Comparison of ENCODE assay signal across 1 cellular context in the genomic region with DNA sequence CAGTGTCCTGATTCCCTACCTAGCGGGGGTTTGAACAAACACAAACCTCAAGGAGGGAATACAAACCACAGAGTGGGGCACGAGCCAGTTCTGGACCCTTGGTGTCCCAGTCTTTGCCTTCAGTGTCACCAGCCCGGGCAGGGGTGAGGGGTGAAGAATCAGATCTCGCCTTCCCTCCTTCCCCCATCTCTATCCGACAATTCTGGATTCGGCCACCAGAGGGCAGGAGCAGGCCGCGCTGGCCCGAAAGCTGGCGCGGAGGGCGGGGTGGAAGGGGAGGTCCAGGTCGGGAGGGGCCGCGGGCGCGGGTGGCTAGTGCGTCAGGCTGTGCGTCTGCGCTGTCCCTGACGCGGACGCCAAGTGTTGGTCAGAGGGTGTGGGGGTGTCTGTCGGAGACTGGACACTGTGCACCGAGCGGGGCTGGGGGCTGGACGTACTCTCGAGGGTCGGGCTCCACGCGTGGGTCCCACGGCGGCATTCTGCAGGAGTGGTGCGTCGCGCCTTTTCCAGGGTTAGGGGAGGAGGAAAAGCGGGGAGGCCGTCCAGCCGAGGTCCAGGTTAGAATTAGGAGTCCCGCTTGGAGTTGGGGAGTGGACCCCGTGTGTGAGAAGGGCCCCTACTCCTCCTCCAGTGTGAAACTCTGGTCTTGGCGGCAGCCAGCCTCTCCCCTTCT.
TF ChIP-seq lines count a peak whose summit lies in the region.

No MANE protein-coding gene starts in this region.

TF ChIP-seq in K562, 482 proteins besides CTCF, POLR2A, EP300 and RAD21 (continued from another document and continues in another):
- TF ChIP-seq ATF1 (CRISPR knock-in tag; IDR thresholded peaks at IDR 0.05) (peak; percentile 72), ATF1 (tag; IDR thresholded peaks at IDR 0.05) (peak; percentile 89), ZNF384 (IDR thresholded peaks at IDR 0.05; ENCODE audit: low read depth, low read length) (no peak), CC2D1A (IDR thresholded peaks at IDR 0.05) (no peak), MBD1 (CRISPR knock-in tag; IDR thresholded peaks at IDR 0.05) (no peak), CREBBP (IDR thresholded peaks at IDR 0.05; ENCODE audit: low read depth, low read length) (no peak), ZNF239 (CRISPR knock-in tag; IDR thresholded peaks at IDR 0.05) (no peak), NFE2 (IDR thresholded peaks at IDR 0.05; ENCODE audit: low read depth) (no peak), ZNF41 (CRISPR knock-in tag; conservative IDR thresholded peaks at IDR 0.05) (no peak), MAFK (IDR thresholded peaks at IDR 0.05; ENCODE audit: low read length) (no peak), KLF1 (tag; IDR thresholded peaks at IDR 0.05) (no peak), ZFP1 (CRISPR knock-in tag; IDR thresholded peaks at IDR 0.05) (no peak), NR4A1 (CRISPR knock-in tag; IDR thresholded peaks at IDR 0.05) (no peak), NR4A1 (tag; IDR thresholded peaks at IDR 0.05) (no peak), STAT6 (CRISPR knock-in tag; IDR thresholded peaks at IDR 0.05) (no peak), SIX5 (IDR thresholded peaks at IDR 0.05; ENCODE audit: borderline replicate concordance in 1 of 2, insufficient read depth in 1 of 2, low read depth in 1 of 2, low read length in 2 of 2) (no peak), CTBP1 (IDR thresholded peaks at IDR 0.05; ENCODE audit: borderline replicate concordance) (peak; percentile 41; the same call in 1 of the 2 replicates), ZNF644 (tag; IDR thresholded peaks at IDR 0.05; ENCODE audit: low read depth) (no peak), MBD2 (IDR thresholded peaks at IDR 0.05; ENCODE audit: borderline replicate concordance, low read depth) (0 out of 2 replicates have a peak, but pooled peaks have one; percentile 38), RCOR1 (IDR thresholded peaks at IDR 0.05; ENCODE audit: borderline replicate concordance in 1 of 2, low read depth in 2 of 2, low read length in 2 of 2) (peak in 1 of 2 experiments; percentile 27; a peak in 1 of 4 replicates), LCOR (CRISPR knock-in tag; IDR thresholded peaks at IDR 0.05) (peak; percentile 67; the same call in 1 of the 2 replicates), MED1 (CRISPR knock-in tag; IDR thresholded peaks at IDR 0.05; ENCODE audit: borderline replicate concordance) (no peak), ESRRA (IDR thresholded peaks at IDR 0.05; ENCODE audit: borderline replicate concordance, low read depth) (peak; percentile 17; the same call in 1 of the 2 replicates), CEBPB (tag; IDR thresholded peaks at IDR 0.05) (no peak), FOS (IDR thresholded peaks at IDR 0.05; ENCODE audit: extremely low read depth, insufficient read length) (no peak), BRCA1 (IDR thresholded peaks at IDR 0.05) (no peak), BRCA1 (CRISPR knock-in tag; IDR thresholded peaks at IDR 0.05) (no peak), CBFA2T2 (conservative IDR thresholded peaks at IDR 0.05) (no peak), KAT7 (CRISPR knock-in tag; IDR thresholded peaks at IDR 0.05; ENCODE audit: borderline replicate concordance) (peak; percentile 44; the same call in 1 of the 2 replicates), SMARCB1 (IDR thresholded peaks at IDR 0.05; ENCODE audit: insufficient read length, low read depth) (no peak), ZNF134 (CRISPR knock-in tag; conservative IDR thresholded peaks at IDR 0.05) (no peak)
- TF ChIP-seq, protein P1, sequence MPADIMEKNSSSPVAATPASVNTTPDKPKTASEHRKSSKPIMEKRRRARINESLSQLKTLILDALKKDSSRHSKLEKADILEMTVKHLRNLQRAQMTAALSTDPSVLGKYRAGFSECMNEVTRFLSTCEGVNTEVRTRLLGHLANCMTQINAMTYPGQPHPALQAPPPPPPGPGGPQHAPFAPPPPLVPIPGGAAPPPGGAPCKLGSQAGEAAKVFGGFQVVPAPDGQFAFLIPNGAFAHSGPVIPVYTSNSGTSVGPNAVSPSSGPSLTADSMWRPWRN (IDR thresholded peaks at IDR 0.05; ENCODE audit: low read depth), result no peak
- TF ChIP-seq, protein P2, sequence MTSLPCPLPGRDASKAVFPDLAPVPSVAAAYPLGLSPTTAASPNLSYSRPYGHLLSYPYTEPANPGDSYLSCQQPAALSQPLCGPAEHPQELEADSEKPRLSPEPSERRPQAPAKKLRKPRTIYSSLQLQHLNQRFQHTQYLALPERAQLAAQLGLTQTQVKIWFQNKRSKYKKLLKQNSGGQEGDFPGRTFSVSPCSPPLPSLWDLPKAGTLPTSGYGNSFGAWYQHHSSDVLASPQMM (CRISPR knock-in tag; IDR thresholded peaks at IDR 0.05), result no peak
- TF ChIP-seq, protein P3, sequence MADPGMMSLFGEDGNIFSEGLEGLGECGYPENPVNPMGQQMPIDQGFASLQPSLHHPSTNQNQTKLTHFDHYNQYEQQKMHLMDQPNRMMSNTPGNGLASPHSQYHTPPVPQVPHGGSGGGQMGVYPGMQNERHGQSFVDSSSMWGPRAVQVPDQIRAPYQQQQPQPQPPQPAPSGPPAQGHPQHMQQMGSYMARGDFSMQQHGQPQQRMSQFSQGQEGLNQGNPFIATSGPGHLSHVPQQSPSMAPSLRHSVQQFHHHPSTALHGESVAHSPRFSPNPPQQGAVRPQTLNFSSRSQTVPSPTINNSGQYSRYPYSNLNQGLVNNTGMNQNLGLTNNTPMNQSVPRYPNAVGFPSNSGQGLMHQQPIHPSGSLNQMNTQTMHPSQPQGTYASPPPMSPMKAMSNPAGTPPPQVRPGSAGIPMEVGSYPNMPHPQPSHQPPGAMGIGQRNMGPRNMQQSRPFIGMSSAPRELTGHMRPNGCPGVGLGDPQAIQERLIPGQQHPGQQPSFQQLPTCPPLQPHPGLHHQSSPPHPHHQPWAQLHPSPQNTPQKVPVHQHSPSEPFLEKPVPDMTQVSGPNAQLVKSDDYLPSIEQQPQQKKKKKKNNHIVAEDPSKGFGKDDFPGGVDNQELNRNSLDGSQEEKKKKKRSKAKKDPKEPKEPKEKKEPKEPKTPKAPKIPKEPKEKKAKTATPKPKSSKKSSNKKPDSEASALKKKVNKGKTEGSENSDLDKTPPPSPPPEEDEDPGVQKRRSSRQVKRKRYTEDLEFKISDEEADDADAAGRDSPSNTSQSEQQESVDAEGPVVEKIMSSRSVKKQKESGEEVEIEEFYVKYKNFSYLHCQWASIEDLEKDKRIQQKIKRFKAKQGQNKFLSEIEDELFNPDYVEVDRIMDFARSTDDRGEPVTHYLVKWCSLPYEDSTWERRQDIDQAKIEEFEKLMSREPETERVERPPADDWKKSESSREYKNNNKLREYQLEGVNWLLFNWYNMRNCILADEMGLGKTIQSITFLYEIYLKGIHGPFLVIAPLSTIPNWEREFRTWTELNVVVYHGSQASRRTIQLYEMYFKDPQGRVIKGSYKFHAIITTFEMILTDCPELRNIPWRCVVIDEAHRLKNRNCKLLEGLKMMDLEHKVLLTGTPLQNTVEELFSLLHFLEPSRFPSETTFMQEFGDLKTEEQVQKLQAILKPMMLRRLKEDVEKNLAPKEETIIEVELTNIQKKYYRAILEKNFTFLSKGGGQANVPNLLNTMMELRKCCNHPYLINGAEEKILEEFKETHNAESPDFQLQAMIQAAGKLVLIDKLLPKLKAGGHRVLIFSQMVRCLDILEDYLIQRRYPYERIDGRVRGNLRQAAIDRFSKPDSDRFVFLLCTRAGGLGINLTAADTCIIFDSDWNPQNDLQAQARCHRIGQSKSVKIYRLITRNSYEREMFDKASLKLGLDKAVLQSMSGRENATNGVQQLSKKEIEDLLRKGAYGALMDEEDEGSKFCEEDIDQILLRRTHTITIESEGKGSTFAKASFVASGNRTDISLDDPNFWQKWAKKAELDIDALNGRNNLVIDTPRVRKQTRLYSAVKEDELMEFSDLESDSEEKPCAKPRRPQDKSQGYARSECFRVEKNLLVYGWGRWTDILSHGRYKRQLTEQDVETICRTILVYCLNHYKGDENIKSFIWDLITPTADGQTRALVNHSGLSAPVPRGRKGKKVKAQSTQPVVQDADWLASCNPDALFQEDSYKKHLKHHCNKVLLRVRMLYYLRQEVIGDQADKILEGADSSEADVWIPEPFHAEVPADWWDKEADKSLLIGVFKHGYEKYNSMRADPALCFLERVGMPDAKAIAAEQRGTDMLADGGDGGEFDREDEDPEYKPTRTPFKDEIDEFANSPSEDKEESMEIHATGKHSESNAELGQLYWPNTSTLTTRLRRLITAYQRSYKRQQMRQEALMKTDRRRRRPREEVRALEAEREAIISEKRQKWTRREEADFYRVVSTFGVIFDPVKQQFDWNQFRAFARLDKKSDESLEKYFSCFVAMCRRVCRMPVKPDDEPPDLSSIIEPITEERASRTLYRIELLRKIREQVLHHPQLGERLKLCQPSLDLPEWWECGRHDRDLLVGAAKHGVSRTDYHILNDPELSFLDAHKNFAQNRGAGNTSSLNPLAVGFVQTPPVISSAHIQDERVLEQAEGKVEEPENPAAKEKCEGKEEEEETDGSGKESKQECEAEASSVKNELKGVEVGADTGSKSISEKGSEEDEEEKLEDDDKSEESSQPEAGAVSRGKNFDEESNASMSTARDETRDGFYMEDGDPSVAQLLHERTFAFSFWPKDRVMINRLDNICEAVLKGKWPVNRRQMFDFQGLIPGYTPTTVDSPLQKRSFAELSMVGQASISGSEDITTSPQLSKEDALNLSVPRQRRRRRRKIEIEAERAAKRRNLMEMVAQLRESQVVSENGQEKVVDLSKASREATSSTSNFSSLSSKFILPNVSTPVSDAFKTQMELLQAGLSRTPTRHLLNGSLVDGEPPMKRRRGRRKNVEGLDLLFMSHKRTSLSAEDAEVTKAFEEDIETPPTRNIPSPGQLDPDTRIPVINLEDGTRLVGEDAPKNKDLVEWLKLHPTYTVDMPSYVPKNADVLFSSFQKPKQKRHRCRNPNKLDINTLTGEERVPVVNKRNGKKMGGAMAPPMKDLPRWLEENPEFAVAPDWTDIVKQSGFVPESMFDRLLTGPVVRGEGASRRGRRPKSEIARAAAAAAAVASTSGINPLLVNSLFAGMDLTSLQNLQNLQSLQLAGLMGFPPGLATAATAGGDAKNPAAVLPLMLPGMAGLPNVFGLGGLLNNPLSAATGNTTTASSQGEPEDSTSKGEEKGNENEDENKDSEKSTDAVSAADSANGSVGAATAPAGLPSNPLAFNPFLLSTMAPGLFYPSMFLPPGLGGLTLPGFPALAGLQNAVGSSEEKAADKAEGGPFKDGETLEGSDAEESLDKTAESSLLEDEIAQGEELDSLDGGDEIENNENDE (IDR thresholded peaks at IDR 0.05; ENCODE audit: low read depth, low read length), result no peak
- TF ChIP-seq, protein P4, sequence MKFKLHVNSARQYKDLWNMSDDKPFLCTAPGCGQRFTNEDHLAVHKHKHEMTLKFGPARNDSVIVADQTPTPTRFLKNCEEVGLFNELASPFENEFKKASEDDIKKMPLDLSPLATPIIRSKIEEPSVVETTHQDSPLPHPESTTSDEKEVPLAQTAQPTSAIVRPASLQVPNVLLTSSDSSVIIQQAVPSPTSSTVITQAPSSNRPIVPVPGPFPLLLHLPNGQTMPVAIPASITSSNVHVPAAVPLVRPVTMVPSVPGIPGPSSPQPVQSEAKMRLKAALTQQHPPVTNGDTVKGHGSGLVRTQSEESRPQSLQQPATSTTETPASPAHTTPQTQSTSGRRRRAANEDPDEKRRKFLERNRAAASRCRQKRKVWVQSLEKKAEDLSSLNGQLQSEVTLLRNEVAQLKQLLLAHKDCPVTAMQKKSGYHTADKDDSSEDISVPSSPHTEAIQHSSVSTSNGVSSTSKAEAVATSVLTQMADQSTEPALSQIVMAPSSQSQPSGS (CRISPR knock-in tag; IDR thresholded peaks at IDR 0.05), result no peak
- TF ChIP-seq, protein P5, sequence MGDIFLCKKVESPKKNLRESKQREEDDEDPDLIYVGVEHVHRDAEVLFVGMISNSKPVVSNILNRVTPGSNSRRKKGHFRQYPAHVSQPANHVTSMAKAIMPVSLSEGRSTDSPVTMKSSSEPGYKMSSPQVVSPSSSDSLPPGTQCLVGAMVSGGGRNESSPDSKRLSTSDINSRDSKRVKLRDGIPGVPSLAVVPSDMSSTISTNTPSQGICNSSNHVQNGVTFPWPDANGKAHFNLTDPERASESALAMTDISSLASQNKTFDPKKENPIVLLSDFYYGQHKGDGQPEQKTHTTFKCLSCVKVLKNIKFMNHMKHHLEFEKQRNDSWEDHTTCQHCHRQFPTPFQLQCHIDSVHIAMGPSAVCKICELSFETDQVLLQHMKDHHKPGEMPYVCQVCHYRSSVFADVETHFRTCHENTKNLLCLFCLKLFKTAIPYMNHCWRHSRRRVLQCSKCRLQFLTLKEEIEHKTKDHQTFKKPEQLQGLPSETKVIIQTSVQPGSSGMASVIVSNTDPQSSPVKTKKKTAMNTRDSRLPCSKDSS (IDR thresholded peaks at IDR 0.05; ENCODE audit: low read depth, partially characterized antibody), result no peak
